Comparison of ENCODE assay signal across 8 cellular contexts in genomic region chr6:116570856-116571682, GRCh38. TPM values are rescaled to one million over a fixed set of nuclear protein-coding genes. Genes with fewer than 3 reads are reported as not detected.
DNase-seq lines count a peak whose midpoint lies in the region; ATAC-seq and TF ChIP-seq lines count a peak whose summit lies in the region.

A gene with protein sequence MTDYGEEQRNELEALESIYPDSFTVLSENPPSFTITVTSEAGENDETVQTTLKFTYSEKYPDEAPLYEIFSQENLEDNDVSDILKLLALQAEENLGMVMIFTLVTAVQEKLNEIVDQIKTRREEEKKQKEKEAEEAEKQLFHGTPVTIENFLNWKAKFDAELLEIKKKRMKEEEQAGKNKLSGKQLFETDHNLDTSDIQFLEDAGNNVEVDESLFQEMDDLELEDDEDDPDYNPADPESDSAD (plus strand): TSS chr6:116571504. CDS start chr6:116571583, 79 bp downstream.

- H3K27me3 Mint-ChIP-seq in IgD-negative memory B cell: no peaks in the 10 kb centered on the region

- H3K36me3 Mint-ChIP-seq in IgD-negative memory B cell: peaks cover 4% of the 10 kb centered on the region

- peaks cover 12% of the 10 kb centered on the region for H3K4me1 ChIP-seq in mucosa of descending colon (ENCODE audit: low read depth)

- H3K9me3 Mint-ChIP-seq in IgD-negative memory B cell: peaks cover 0 to 1% (median 0%) of the 10 kb centered on the region in 3 donors

- peaks cover 25 to 42% (median 40%) of the 10 kb centered on the region in 3 donors for H3K4me1 Mint-ChIP-seq in IgD-negative memory B cell

- H3K4me3 ChIP-seq in epithelial cell of esophagus (ENCODE audit: low read length): peak within 1 kb of the TSS; percentile 98
- peak within 1 kb of the TSS; percentile 56 for H3K4me3 ChIP-seq in mucosa of descending colon

- intact Hi-C loops in mucosa of descending colon (cut with DNase I, micrococcal nuclease): no loop called here

- H3K36me3 ChIP-seq in mucosa of descending colon (ENCODE audit: low read depth): no peaks in the 10 kb centered on the region

- H3K4me3 Mint-ChIP-seq in IgD-negative memory B cell: peak within 1 kb of the TSS; percentile 96 to 100 (median 100)

- no peaks in the 10 kb centered on the region for H3K9me3 ChIP-seq in mucosa of descending colon

- DNase-seq in DMS153 (lab: John Stamatoyannopoulos, UW) (peak; percentile 98), OCI-M2 (lab: John Stamatoyannopoulos, UW; ENCODE audit: unreplicated experiment) (peak; percentile 82), activated T-cell treated with anti-CD3 and anti-CD28 coated beads for 4 hours (peak; percentile 93), epithelial cell of esophagus (ENCODE audit: low read depth) (peak; percentile 100), mucosa of descending colon (peak; percentile 99)
- DNase-seq in stimulated activated CD8-positive, alpha-beta memory T cell treated with anti-CD3 and anti-CD28 coated beads, Interleukin-4, amount 100 ng/mL, for 24 hours (ENCODE audit: low read depth): peak; percentile 98

- peak within 1 kb of the TSS; percentile 89 to 100 (median 99) for H3K27ac Mint-ChIP-seq in IgD-negative memory B cell

- peak; percentile 92 for ATAC-seq in GM21529 (IDR thresholded peaks at IDR 0.05; ENCODE audit: unreplicated experiment)
- ATAC-seq in mucosa of descending colon: peak; percentile 98

- TF ChIP-seq CTCF in epithelial cell of esophagus (IDR thresholded peaks at IDR 0.05; ENCODE audit: insufficient read depth, low read depth, low read length, missing control alignments) (no peak), mucosa of descending colon (IDR thresholded peaks at IDR 0.05) (no peak)

RNA-seq across cellular contexts. Expression of the gene that starts here (rescaled TPM):
- 52.3 TPM for polyA plus RNA-seq in IgD-negative memory B cell
- 10 to 100 TPM; 21.0 to 58.0 (median 34.2) TPM for total RNA-seq in mucosa of descending colon

Comparison
In these comparisons a context has a peak if more than half of its experiments do, and no peak if none do; other contexts are left out.
1. Peak in every context shown above with its lines: DNase-seq, ATAC-seq and H3K4me3 ChIP-seq.